Comparison of ENCODE assay signal across 29 cellular contexts in the genomic region with DNA sequence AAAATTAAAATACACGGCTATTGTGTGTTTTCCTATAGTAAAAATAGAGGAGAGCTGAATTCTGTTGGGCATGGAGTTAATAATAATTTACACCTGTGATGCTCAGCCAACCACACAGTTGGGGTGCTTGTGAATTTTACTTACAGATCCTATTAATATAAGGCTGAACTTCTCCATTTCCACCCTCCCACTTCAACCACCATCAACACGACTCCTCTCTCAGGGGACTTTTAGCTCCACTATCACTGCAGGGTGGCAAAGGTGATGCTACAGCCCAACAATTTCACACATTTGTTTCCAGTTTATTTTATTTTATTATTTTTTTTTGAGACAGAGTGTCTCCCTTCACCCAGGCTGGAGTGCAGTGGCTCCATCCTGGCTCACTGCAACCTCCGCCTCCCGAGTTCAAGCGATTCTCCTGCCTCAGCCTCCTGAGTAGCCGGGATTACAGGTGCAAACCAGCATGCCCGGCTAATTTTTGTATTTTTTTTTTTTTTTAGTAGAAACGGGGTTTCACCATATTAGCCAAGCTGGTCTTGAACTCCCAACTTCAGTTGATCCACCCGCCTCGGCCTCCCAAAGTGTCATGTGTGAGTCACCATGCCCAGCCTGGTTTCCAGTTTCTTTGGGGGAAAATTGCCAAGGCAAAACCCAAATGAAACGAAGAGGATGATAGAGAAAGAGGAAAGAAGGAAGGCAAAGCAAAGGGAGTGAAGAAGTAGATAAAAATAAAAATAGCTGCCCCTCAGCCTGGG. TPM values are rescaled to one million over a fixed set of nuclear protein-coding genes. Genes with fewer than 3 reads are reported as not detected.
DNase-seq lines count a peak whose midpoint lies in the region; ATAC-seq and TF ChIP-seq lines count a peak whose summit lies in the region.
"Had no signal": no experiment of that assay in that cellular context is flagged by ENCODE, and none has a peak within 500 bp of the region (broad histone marks: within the 10 kb centered on the region; RNA-seq: fewer than 3 reads in every experiment).

No MANE protein-coding gene starts in this region.

- H3K4me2 ChIP-seq in HCT116 (ENCODE audit: low read length) (peak overlapping the region; percentile 38), SU-DHL-6 (ENCODE audit: low read depth, low read length, poor library complexity, severe bottlenecking) (peak overlapping the region; percentile 80), H9 (ENCODE audit: insufficient read depth, insufficient read length, low read length) (no peak overlapping the region)
- H3K4me2 ChIP-seq: hepatocyte had no signal

- intact Hi-C loops in HCT116 (cut with micrococcal nuclease): no loop called here

- TF ChIP-seq RAD21 in HCT116 (IDR thresholded peaks at IDR 0.05; ENCODE audit: low read depth): no peak

- H4K5ac ChIP-seq in H9 (ENCODE audit: insufficient read length, low read depth, low read length): no peak overlapping the region

- H2AFZ ChIP-seq in HCT116 (ENCODE audit: low read depth, low read length, poor library complexity, severe bottlenecking): no peak overlapping the region
- H2AFZ ChIP-seq in SU-DHL-6 (ENCODE audit: low read depth, low read length, severe bottlenecking): no peak overlapping the region
- H2AFZ ChIP-seq in H9 (ENCODE audit: low read length): no peak overlapping the region
- H2AFZ ChIP-seq: hepatocyte had no signal

- TF ChIP-seq CTCF in HCT116 (IDR thresholded peaks at IDR 0.05 in 2 of 3, conservative IDR thresholded peaks at IDR 0.05 in 1 of 3; ENCODE audit: borderline replicate concordance in 1 of 3, insufficient read depth in 1 of 3, low read depth in 2 of 3, low read length in 2 of 3) (no peak), SU-DHL-6 (IDR thresholded peaks at IDR 0.05; ENCODE audit: insufficient read depth, low read length, poor library complexity, severe bottlenecking) (no peak), H9 (conservative IDR thresholded peaks at IDR 0.05) (no peak)

- WGBS in H9 (ENCODE audit: extremely low coverage, insufficient read length, low lambda C conversion rate): no CpG with 5 or more reads among the region's 11 CpGs

- H3K23ac ChIP-seq in H9 (ENCODE audit: insufficient read length, low read depth, low read length): no peak overlapping the region

- H3K27ac ChIP-seq in HCT116 (ENCODE audit: low read depth, low read length): no peak overlapping the region
- H3K27ac ChIP-seq in SU-DHL-6 (ENCODE audit: low read depth, low read length): peak overlapping the region; percentile 99
- H3K27ac ChIP-seq in H9 (ENCODE audit: insufficient read length, low read depth, low read length): no peak overlapping the region
- H3K27ac ChIP-seq: gastroesophageal sphincter, hepatocyte, pancreas had no signal

- H4K91ac ChIP-seq in H9 (ENCODE audit: insufficient read length, low read depth, low read length): no peak overlapping the region

- CTCF ChIA-PET in HCT116 (lab: Charles Lee): no interaction called here

- no peak overlapping the region for H3K18ac ChIP-seq in H9 (ENCODE audit: insufficient read length, low read depth, low read length)

- H3K56ac ChIP-seq in H9 (ENCODE audit: insufficient read length, low read depth, low read length): no peak overlapping the region

- no peaks in the 10 kb centered on the region for H3K79me1 ChIP-seq in H9 (ENCODE audit: insufficient read depth, low read depth, low read length, poor library complexity, severe bottlenecking)

- H3K36me3 Mint-ChIP-seq in memory B cell (no peaks in the 10 kb centered on the region), H9 (ENCODE audit: insufficient read depth in 1 of 3, low read depth in 3 of 3) (no peaks in the 10 kb centered on the region; a peak in 1 of 7 replicates)
- H3K36me3 Mint-ChIP-seq: activated naive CD4-positive, alpha-beta T cell treated with anti-CD3 and anti-CD28 coated beads, Interleukin-2, amount 50 U/mL, for 24 hours; type B pancreatic cell had no signal

- H3K4me1 Mint-ChIP-seq in memory B cell (peaks cover 10% of the 10 kb centered on the region), H9 (peaks cover 4 to 7% of the 10 kb centered on the region in 2 experiments; a peak in 3 of 4 replicates)
- H3K4me1 Mint-ChIP-seq: neural crest cell had no signal

- H3K4me3 Mint-ChIP-seq in memory B cell (no peak overlapping the region), H9 (no peak overlapping the region)
- H3K4me3 Mint-ChIP-seq: activated CD8-positive, alpha-beta T cell treated with anti-CD3 and anti-CD28 coated beads for 36 hours; activated naive CD4-positive, alpha-beta T cell treated with anti-CD3 and anti-CD28 coated beads, Interleukin-2, amount 50 U/mL, for 24 hours; neural crest cell; type B pancreatic cell had no signal

- H3K9me2 ChIP-seq in HCT116 (ENCODE audit: insufficient read depth) (no peaks in the 10 kb centered on the region), SU-DHL-6 (replicated peaks; ENCODE audit: insufficient read depth, low read length) (no peaks in the 10 kb centered on the region)

- H3K4ac ChIP-seq in H9 (ENCODE audit: low read depth, low read length): no peak overlapping the region

- no peak for TF ChIP-seq POLR2A in HCT116 (IDR thresholded peaks at IDR 0.05; ENCODE audit: borderline replicate concordance, extremely low read depth, insufficient read depth, insufficient read length)

- no peaks in the 10 kb centered on the region for H3K79me2 ChIP-seq in HCT116 (ENCODE audit: insufficient read depth, low read length)
- H3K79me2 ChIP-seq in SU-DHL-6 (ENCODE audit: insufficient read depth, low read length): 0 out of 2 replicates have a peak, but pooled peaks cover 3% of the 10 kb centered on the region
- H3K79me2 ChIP-seq in H9 (ENCODE audit: insufficient read depth, low read length): no peaks in the 10 kb centered on the region
- H3K79me2 ChIP-seq: hepatocyte had no signal

- H3K9me3 Mint-ChIP-seq in memory B cell: no peaks in the 10 kb centered on the region
- H3K9me3 Mint-ChIP-seq in H9: no peaks in the 10 kb centered on the region
- H3K9me3 Mint-ChIP-seq: activated CD8-positive, alpha-beta T cell treated with anti-CD3 and anti-CD28 coated beads for 36 hours; activated naive CD4-positive, alpha-beta T cell treated with anti-CD3 and anti-CD28 coated beads, Interleukin-2, amount 50 U/mL, for 24 hours; activated T-helper 2 cell treated with anti-CD3 and anti-CD28 coated beads, Interferon-gamma antibody, Interleukin-2, Interleukin-4, amounts not matched to agents 10 μg/mL and 5 μg/mL and 100 μg/mL, durations not matched to agents 14 hours and 24 hours and 36 hours; neural crest cell; type B pancreatic cell had no signal

- H3K4me1 ChIP-seq in HCT116 (ENCODE audit: control insufficient read depth in 1 of 2, insufficient read depth in 2 of 2, low read length in 2 of 2) (peaks cover 3 to 21% of the 10 kb centered on the region in 2 experiments; a peak in 2 of 4 replicates), H9 (ENCODE audit: insufficient read depth, low read length) (no peaks in the 10 kb centered on the region)
- H3K4me1 ChIP-seq: BE2C, gastroesophageal sphincter, pancreas had no signal

- POLR2A ChIA-PET in HCT116 (lab: Charles Lee): interaction anchor here (1.0 to 1.8 kb wide), 2 partner anchors 20 to 23 kb away, joined by 3 to 5 read pairs; no protein-coding TSS in a partner anchor

- ATAC-seq in HCT116 (no peak), memory B cell (ENCODE audit: low read depth) (peak; percentile 97)
- ATAC-seq: activated CD8-positive, alpha-beta T cell treated with anti-CD3 and anti-CD28 coated beads for 36 hours; gastroesophageal sphincter; mucosa of descending colon; pancreas had no signal

- no peak overlapping the region for H2BK5ac ChIP-seq in H9 (ENCODE audit: insufficient read length, low read length)

- no peak overlapping the region for H2BK15ac ChIP-seq in H9 (ENCODE audit: low read depth, low read length)

- H2BK120ac ChIP-seq in H9 (ENCODE audit: low read depth, low read length, poor library complexity, severe bottlenecking): no peak overlapping the region

- H3K27me3 ChIP-seq in HCT116 (ENCODE audit: insufficient read depth, low read length): no peaks in the 10 kb centered on the region
- H3K27me3 ChIP-seq in SU-DHL-6 (ENCODE audit: low read length): no peaks in the 10 kb centered on the region
- no peaks in the 10 kb centered on the region for H3K27me3 ChIP-seq in H9 (ENCODE audit: insufficient read depth, low read length)
- H3K27me3 ChIP-seq: BE2C, gastroesophageal sphincter, hepatocyte, pancreas had no signal

- peak; percentile 59 for DNase-seq in Daoy (ENCODE audit: low read depth)
- DNase-seq in HCT116 (ENCODE audit: low read depth, low spot score): no peak
- DNase-seq in memory B cell (ENCODE audit: low spot score in 2 of 2): no peak
- no peak for DNase-seq in NOMO-1 treated with dmso at 0.1 percent for 144 hours (lab: John Stamatoyannopoulos, UW; ENCODE audit: unreplicated experiment)
- DNase-seq in nucleus accumbens (lab: John Stamatoyannopoulos, UW): no peak
- no peak for DNase-seq in GM03348 (ENCODE audit: low spot score)
- DNase-seq in H9: no peak
- DNase-seq: ACHN; activated CD8-positive, alpha-beta T cell treated with anti-CD3 and anti-CD28 coated beads for 36 hours; amygdala; BE2C; mucosa of descending colon; NCI-H1048; NCI-H1694; NCI-H446; OCI-M1; pancreas; stimulated activated CD4-positive, alpha-beta T cell treated with anti-CD3 and anti-CD28 coated beads, Interleukin-15, amount 100 ng/mL, for 24 hours; stimulated activated CD4-positive, alpha-beta T cell treated with anti-CD3 and anti-CD28 coated beads, Interleukin-4, amount 100 ng/mL, for 4 hours; substantia nigra; T-helper 2 cell had no signal

- no peaks in the 10 kb centered on the region for H3K23me2 ChIP-seq in H9 (ENCODE audit: insufficient read length, low read depth, low read length, poor library complexity, severe bottlenecking)

- H3K27me3 Mint-ChIP-seq in memory B cell (no peaks in the 10 kb centered on the region), H9 (ENCODE audit: low read depth) (no peaks in the 10 kb centered on the region; the same call in none of the 2 replicates)
- H3K27me3 Mint-ChIP-seq: activated CD8-positive, alpha-beta T cell treated with anti-CD3 and anti-CD28 coated beads for 36 hours; activated naive CD4-positive, alpha-beta T cell treated with anti-CD3 and anti-CD28 coated beads, Interleukin-2, amount 50 U/mL, for 24 hours; type B pancreatic cell had no signal

- H4K8ac ChIP-seq in H9 (replicated peaks; ENCODE audit: insufficient read length, low read depth, low read length): no peak overlapping the region

- H2BK12ac ChIP-seq in H9 (ENCODE audit: insufficient read length, low read depth, low read length): no peak overlapping the region

- H3F3A ChIP-seq in SU-DHL-6 (ENCODE audit: insufficient read depth): peaks cover 46% of the 10 kb centered on the region

- H2AK5ac ChIP-seq in H9 (ENCODE audit: insufficient read length, low read length): no peak overlapping the region

- H3K36me3 ChIP-seq in HCT116 (ENCODE audit: control insufficient read depth in 1 of 2, insufficient read depth in 2 of 2, low read length in 2 of 2): no peaks in the 10 kb centered on the region
- no peaks in the 10 kb centered on the region for H3K36me3 ChIP-seq in SU-DHL-6 (ENCODE audit: low read length)
- H3K36me3 ChIP-seq: BE2C, gastroesophageal sphincter, pancreas had no signal

- peak overlapping the region; percentile 33 for H3K27ac Mint-ChIP-seq in memory B cell
- no peak overlapping the region for H3K27ac Mint-ChIP-seq in H9
- H3K27ac Mint-ChIP-seq: activated CD8-positive, alpha-beta T cell treated with anti-CD3 and anti-CD28 coated beads for 36 hours; activated naive CD4-positive, alpha-beta T cell treated with anti-CD3 and anti-CD28 coated beads, Interleukin-2, amount 50 U/mL, for 24 hours; activated T-helper 2 cell treated with anti-CD3 and anti-CD28 coated beads, Interferon-gamma antibody, Interleukin-2, Interleukin-4, amounts not matched to agents 10 μg/mL and 5 μg/mL and 100 μg/mL, durations not matched to agents 14 hours and 24 hours and 36 hours; type B pancreatic cell had no signal

- H3K9ac ChIP-seq in HCT116 (ENCODE audit: low read length) (no peak overlapping the region), SU-DHL-6 (ENCODE audit: low read length) (peak overlapping the region; percentile 66), H9 (ENCODE audit: extremely low read depth, insufficient read length, low read length) (no peak overlapping the region)

- H3K4me3 ChIP-seq in HCT116 (replicated peaks in 1 of 2; ENCODE audit: low read depth in 1 of 2, low read length in 2 of 2) (no peak overlapping the region), SU-DHL-6 (ENCODE audit: insufficient read depth, low read length, poor library complexity, severe bottlenecking) (peak overlapping the region; percentile 24)
- H3K4me3 ChIP-seq: gastroesophageal sphincter, hepatocyte, lung, mucosa of descending colon, pancreas had no signal

- H4K20me1 ChIP-seq in HCT116 (ENCODE audit: insufficient read depth) (no peaks in the 10 kb centered on the region), SU-DHL-6 (ENCODE audit: low read depth, low read length) (no peaks in the 10 kb centered on the region), H9 (ENCODE audit: control insufficient read depth, insufficient read depth, insufficient read length) (no peaks in the 10 kb centered on the region)

- no peak overlapping the region for H3T11ph ChIP-seq in H9 (ENCODE audit: low read length)

- RAD21 ChIA-PET in HCT116 (lab: Charles Lee; ENCODE audit: low non-redundant PET in 1 of 2, low total read pairs in 2 of 2, uncharacterized antibody in 2 of 2, unreplicated experiment in 2 of 2): no interaction called here

- H3K9me3 ChIP-seq in HCT116 (ENCODE audit: control insufficient read depth in 1 of 2, insufficient read depth in 1 of 2, low read depth in 1 of 2, low read length in 2 of 2): no peaks in the 10 kb centered on the region
- H3K9me3 ChIP-seq in SU-DHL-6 (ENCODE audit: insufficient read depth, low read length): no peaks in the 10 kb centered on the region
- H3K9me3 ChIP-seq in H9 (ENCODE audit: control insufficient read depth, low read depth, low read length): no peaks in the 10 kb centered on the region
- H3K9me3 ChIP-seq: BE2C, gastroesophageal sphincter, mucosa of descending colon, pancreas had no signal

- BruUV-seq in HCT116 (replicated peaks; lab: Mats Ljungman, UMichigan): no TSS peak

- no peak overlapping the region for H3K14ac ChIP-seq in H9 (ENCODE audit: insufficient read depth, low read length)

- no peak overlapping the region for H2BK20ac ChIP-seq in H9 (ENCODE audit: low read depth, low read length, poor library complexity, severe bottlenecking)

RNA-seq across cellular contexts. Expression of a gene that starts 57.9 kb away (rescaled TPM):
- 41.9 and 43.5 TPM in 2 replicates for total RNA-seq in Daoy (2014; rRNA removed; shearing (Covaris generic))
- 49.4 TPM for total RNA-seq in HCT116 (2021; ENCODE audit: unreplicated experiment)
- 15.6 and 19.3 TPM in 2 replicates for polyA plus RNA-seq in HCT116 (2012)
- 52.2 and 57.4 TPM in 2 replicates for total RNA-seq in H9 (2021)
